In the genomic region with DNA sequence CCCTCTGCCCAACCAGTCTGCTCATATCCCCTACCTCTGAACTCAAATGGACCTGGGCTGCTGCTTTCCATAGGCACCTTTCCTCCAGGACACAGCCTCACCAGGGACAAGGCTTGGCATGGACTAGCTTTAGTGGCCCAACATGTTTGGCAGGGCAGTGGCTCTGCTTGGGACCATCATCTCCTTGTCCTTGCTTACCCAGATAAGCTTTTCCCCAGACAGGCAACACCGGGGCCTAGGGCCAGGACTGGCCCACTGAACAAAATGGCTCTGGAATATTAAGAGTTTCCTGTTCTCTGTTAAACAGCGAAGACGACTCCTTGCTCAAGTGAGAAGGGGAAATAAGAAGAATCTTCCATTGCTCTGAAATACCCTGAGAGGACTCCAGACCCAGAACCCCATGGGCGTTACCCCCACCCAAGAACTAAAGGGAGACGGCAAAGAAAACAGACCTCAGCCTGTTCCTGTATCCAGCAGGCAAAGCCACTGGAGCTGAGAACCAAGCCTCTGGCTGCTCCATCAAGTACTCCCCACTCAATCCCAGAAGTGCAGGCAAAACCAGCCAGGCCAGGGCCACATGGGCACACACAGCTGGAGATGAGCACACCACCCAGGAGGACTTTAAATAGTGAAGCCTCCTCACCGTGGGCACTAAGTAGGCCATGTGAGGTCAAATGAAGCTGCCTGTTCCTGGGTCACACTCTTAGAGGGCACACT, we compare ENCODE assay signal across 27 cellular contexts. TPM values are rescaled to one million over a fixed set of nuclear protein-coding genes. Genes with fewer than 3 reads are reported as not detected.
DNase-seq lines count a peak whose midpoint lies in the region; ATAC-seq and TF ChIP-seq lines count a peak whose summit lies in the region.
"Had no signal": no experiment of that assay in that cellular context is flagged by ENCODE, and none has a peak within 500 bp of the region (broad histone marks: within the 10 kb centered on the region; RNA-seq: fewer than 3 reads in every experiment).

No MANE protein-coding gene starts in this region.

- H3K27me3 ChIP-seq in thyroid gland, result no peaks in the 10 kb centered on the region
- H3K27me3 ChIP-seq: BLaER1, spleen, upper lobe of left lung had no signal

- H3K9me3 ChIP-seq in thyroid gland, result no peaks in the 10 kb centered on the region
- H3K9me3 ChIP-seq: BLaER1, spleen, upper lobe of left lung had no signal

- WGBS in thyroid gland, 2 donors, result 52 to 64% methylated on average over 6 of the region's 6 CpGs

- no peak overlapping the region for H3K4me3 Mint-ChIP-seq in activated naive CD8-positive, alpha-beta T cell
- H3K4me3 Mint-ChIP-seq in activated naive CD8-positive, alpha-beta T cell treated with anti-CD3 and anti-CD28 coated beads, Interleukin-2, amount 50 U/mL, for 24 hours, result no peak overlapping the region
- no peak overlapping the region for H3K4me3 Mint-ChIP-seq in T-cell
- H3K4me3 Mint-ChIP-seq: activated T-cell treated with anti-CD3 and anti-CD28 coated beads, Interleukin-2, amount 50 U/mL, for 4 hours; H9 had no signal

- TF ChIP-seq POLR2A in thyroid gland (IDR thresholded peaks at IDR 0.05), result no peak

- no peak for TF ChIP-seq CTCF in thyroid gland (IDR thresholded peaks at IDR 0.05)

- peaks cover 0 to 26% of the 10 kb centered on the region in 2 donors for H3K4me1 ChIP-seq in thyroid gland
- H3K4me1 ChIP-seq: upper lobe of left lung had no signal

- ATAC-seq in activated naive CD8-positive, alpha-beta T cell treated with anti-CD3 and anti-CD28 coated beads, Interleukin-2, amount 50 U/mL, for 24 hours, result no peak
- peak in 2 of 4 experiments; percentile 11 to 15 for ATAC-seq in T-cell (replicated peaks in 1 of 4)
- peak; percentile 18 for ATAC-seq in left colon
- ATAC-seq in GM19463 (IDR thresholded peaks at IDR 0.05; ENCODE audit: unreplicated experiment), result no peak
- ATAC-seq: activated T-cell treated with anti-CD3 and anti-CD28 coated beads, Interleukin-2, amount 50 U/mL, for 4 hours; esophagus mucosa; Panc1 had no signal

- H3K27ac Mint-ChIP-seq in activated naive CD8-positive, alpha-beta T cell, result peak overlapping the region; percentile 12
- H3K27ac Mint-ChIP-seq in activated naive CD8-positive, alpha-beta T cell treated with anti-CD3 and anti-CD28 coated beads, Interleukin-2, amount 50 U/mL, for 24 hours, result no peak overlapping the region
- H3K27ac Mint-ChIP-seq in T-cell, result peak overlapping the region; percentile 39

- no peaks in the 10 kb centered on the region for H3K27me3 Mint-ChIP-seq in activated naive CD8-positive, alpha-beta T cell
- no peaks in the 10 kb centered on the region for H3K27me3 Mint-ChIP-seq in activated naive CD8-positive, alpha-beta T cell treated with anti-CD3 and anti-CD28 coated beads, Interleukin-2, amount 50 U/mL, for 24 hours
- no peaks in the 10 kb centered on the region for H3K27me3 Mint-ChIP-seq in T-cell

- POLR2A ChIA-PET in T-cell (lab: Charles Lee), result no interaction called here

- no peaks in the 10 kb centered on the region for H3K36me3 Mint-ChIP-seq in activated naive CD8-positive, alpha-beta T cell
- H3K36me3 Mint-ChIP-seq in activated naive CD8-positive, alpha-beta T cell treated with anti-CD3 and anti-CD28 coated beads, Interleukin-2, amount 50 U/mL, for 24 hours (ENCODE audit: low read depth), result peaks cover 16% of the 10 kb centered on the region
- H3K36me3 Mint-ChIP-seq in T-cell, result peaks cover 12% of the 10 kb centered on the region

- intact Hi-C loops in left colon (cut with DNase I, micrococcal nuclease), result no loop called here
- intact Hi-C loops in thyroid gland (cut with DNase I), result no loop called here

- H3K9me3 Mint-ChIP-seq in activated naive CD8-positive, alpha-beta T cell (ENCODE audit: low read depth), result no peaks in the 10 kb centered on the region
- no peaks in the 10 kb centered on the region for H3K9me3 Mint-ChIP-seq in activated naive CD8-positive, alpha-beta T cell treated with anti-CD3 and anti-CD28 coated beads, Interleukin-2, amount 50 U/mL, for 24 hours
- no peaks in the 10 kb centered on the region for H3K9me3 Mint-ChIP-seq in T-cell
- H3K9me3 Mint-ChIP-seq: activated T-cell treated with anti-CD3 and anti-CD28 coated beads, Interleukin-2, amount 50 U/mL, for 4 hours; H9 had no signal

- no peaks in the 10 kb centered on the region for H3K36me3 ChIP-seq in thyroid gland

- H3K4me1 Mint-ChIP-seq in activated naive CD8-positive, alpha-beta T cell (ENCODE audit: low read depth), result no peaks in the 10 kb centered on the region
- H3K4me1 Mint-ChIP-seq in activated naive CD8-positive, alpha-beta T cell treated with anti-CD3 and anti-CD28 coated beads, Interleukin-2, amount 50 U/mL, for 24 hours, result no peaks in the 10 kb centered on the region
- H3K4me1 Mint-ChIP-seq in T-cell, result no peaks in the 10 kb centered on the region

- no peak for DNase-seq in activated naive CD8-positive, alpha-beta T cell treated with anti-CD3 and anti-CD28 coated beads, Interleukin-2, amount 50 U/mL, for 24 hours
- DNase-seq in T-cell, result no peak
- DNase-seq in left colon, result no peak
- peak; percentile 68 to 72 for DNase-seq in thyroid gland
- no peak for DNase-seq in NCI-H748 treated with DMSO at 0.1 percent for 48 hours (lab: John Stamatoyannopoulos, UW)
- no peak for DNase-seq in activated T-cell treated with anti-CD3 and anti-CD28 coated beads for 4 hours
- DNase-seq: activated CD4-positive, CD25-positive, alpha-beta regulatory T cell; activated naive CD4-positive, alpha-beta T cell treated with anti-CD3 and anti-CD28 coated beads, Interleukin-2, amount 50 U/mL, for 16 hours; activated T-cell treated with anti-CD3 and anti-CD28 coated beads, Interleukin-2, amount 50 U/mL, for 4 hours; effector CD8-positive, alpha-beta T cell; H9; hippocampal formation; NCI-H1105 treated with DMSO at 0.1 percent for 48 hours; NCI-H2081; NK-92 treated with Interleukin-12 subunit alpha and Interleukin-12 subunit beta, amount 100 ng/mL, for 24 hours; nucleus accumbens; spleen; stimulated activated CD4-positive, alpha-beta T cell treated with anti-CD3 and anti-CD28 coated beads, Interleukin-4, amount 100 ng/mL, for 1 hour; T-helper 9 cell; upper lobe of left lung had no signal

- H3K4me3 ChIP-seq in thyroid gland (replicated peaks in 1 of 3), result no peak overlapping the region
- H3K4me3 ChIP-seq: BLaER1, lung, SK-N-MC, spleen, upper lobe of left lung had no signal

- H3K27ac ChIP-seq in thyroid gland, result peak overlapping the region in 2 of 3 donors; percentile 10 to 49
- H3K27ac ChIP-seq: BLaER1, SK-N-MC, spleen, upper lobe of left lung had no signal

- CTCF ChIA-PET in T-cell (lab: Charles Lee), result no interaction called here

RNA-seq across cellular contexts. Expression of a gene that starts 45.5 kb away (rescaled TPM):
- 100 to 1,000 TPM; 147 to 180 (median 173) TPM for total RNA-seq in T-cell
- total RNA-seq in left colon, result 100 to 1,000 TPM; 320 to 430 TPM
- total RNA-seq in thyroid gland, result 100 to 1,000 TPM; 454 to 784 (median 579) TPM

Comparison
In these comparisons a context has a peak if more than half of its experiments do, and no peak if none do; other contexts are left out.
1. DNase-seq: peak in thyroid gland (2 of 2); none in activated naive CD8-positive, alpha-beta T cell treated with anti-CD3 and anti-CD28 coated beads, Interleukin-2, amount 50 U/mL, for 24 hours (single experiment), T-cell (0 of 34), left colon (0 of 2), NCI-H748 treated with DMSO at 0.1 percent for 48 hours (single experiment) and activated T-cell treated with anti-CD3 and anti-CD28 coated beads for 4 hours (single experiment).